27 cellular contexts compared by ENCODE assay signal in genomic region chr9:127633216-127633615, GRCh38. TPM values are rescaled to one million over a fixed set of nuclear protein-coding genes. Genes with fewer than 3 reads are reported as not detected.
DNase-seq lines count a peak whose midpoint lies in the region; ATAC-seq and TF ChIP-seq lines count a peak whose summit lies in the region.
"Had no signal": no experiment of that assay in that cellular context is flagged by ENCODE, and none has a peak within 500 bp of the region (broad histone marks: within the 10 kb centered on the region; RNA-seq: fewer than 3 reads in every experiment).

No MANE protein-coding gene starts in this region.

- no peaks in the 10 kb centered on the region for H3K9me3 ChIP-seq in right atrium auricular region
- no peaks in the 10 kb centered on the region for H3K9me3 ChIP-seq in parathyroid adenoma (ENCODE audit: control insufficient read depth, low read length)
- H3K9me3 ChIP-seq in uterus = no peaks in the 10 kb centered on the region
- H3K9me3 ChIP-seq: A549, SJCRH30, vagina had no signal

- intact Hi-C loops in left cardiac atrium (cut with DNase I) (no loop called here), uterus (cut with DNase I; ENCODE audit: low total_unique reads) (no loop called here)

- DNase-seq in right atrium auricular region (ENCODE audit: low spot score) = no peak
- DNase-seq in left cardiac atrium = no peak
- no peak for DNase-seq in glutamatergic neuron
- no peak for DNase-seq in uterus
- no peak for DNase-seq in NCI-H748 (lab: John Stamatoyannopoulos, UW; ENCODE audit: unreplicated experiment)
- no peak for DNase-seq in activated effector memory CD4-positive, alpha-beta T cell treated with Interleukin-2 at 50 U/mL for 16 hours
- DNase-seq: activated CD4-positive, alpha-beta T cell treated with anti-CD3 and anti-CD28 coated beads for 36 hours; activated naive CD4-positive, alpha-beta T cell treated with anti-CD3 and anti-CD28 coated beads, Interleukin-2, amount 50 U/mL, for 16 hours; anterior cingulate cortex; caudate nucleus; CD4-positive, alpha-beta T cell; cortex of kidney; DND-41; effector memory CD4-positive, alpha-beta T cell; GF-D8; GM23248; HFFc6; naive thymus-derived CD4-positive, alpha-beta T cell; stimulated activated naive CD4-positive, alpha-beta T cell; SW 1271 had no signal

- no peaks in the 10 kb centered on the region for H3K36me3 ChIP-seq in right atrium auricular region
- H3K36me3 ChIP-seq in parathyroid adenoma (ENCODE audit: control insufficient read depth, insufficient read depth, low read length) = no peaks in the 10 kb centered on the region
- no peaks in the 10 kb centered on the region for H3K36me3 ChIP-seq in uterus
- H3K36me3 ChIP-seq: SJCRH30, vagina had no signal

- no peak overlapping the region for H3K4me2 ChIP-seq in parathyroid adenoma (ENCODE audit: low read length)
- H3K4me2 ChIP-seq: A549, hepatocyte had no signal

- H3K4me3 Mint-ChIP-seq in glutamatergic neuron (ENCODE audit: unreplicated experiment) = peak overlapping the region; percentile 40
- H3K4me3 Mint-ChIP-seq: activated CD4-positive, alpha-beta T cell treated with anti-CD3 and anti-CD28 coated beads for 36 hours; activated T-helper 17 cell treated with anti-CD3 and anti-CD28 coated beads, Interleukin-2, amount 50 U/mL, for 72 hours; CD4-positive, alpha-beta T cell; HFFc6; naive thymus-derived CD4-positive, alpha-beta T cell had no signal

- H2AFZ ChIP-seq in parathyroid adenoma = no peak overlapping the region
- H2AFZ ChIP-seq: GM23248, hepatocyte had no signal

- H3K27me3 Mint-ChIP-seq in glutamatergic neuron (ENCODE audit: unreplicated experiment) = peaks cover 5% of the 10 kb centered on the region
- H3K27me3 Mint-ChIP-seq: activated CD4-positive, alpha-beta T cell treated with anti-CD3 and anti-CD28 coated beads for 36 hours; activated T-helper 17 cell treated with anti-CD3 and anti-CD28 coated beads, Interleukin-2, amount 50 U/mL, for 72 hours; naive thymus-derived CD4-positive, alpha-beta T cell had no signal

- H3K27me3 ChIP-seq in right atrium auricular region (no peaks in the 10 kb centered on the region), parathyroid adenoma (ENCODE audit: control insufficient read depth, insufficient read depth, low read length) (no peaks in the 10 kb centered on the region), uterus (no peaks in the 10 kb centered on the region)
- H3K27me3 ChIP-seq: hepatocyte, vagina had no signal

- H3K9me3 Mint-ChIP-seq in glutamatergic neuron (ENCODE audit: unreplicated experiment) = peaks cover 11% of the 10 kb centered on the region
- H3K9me3 Mint-ChIP-seq: activated T-helper 17 cell treated with anti-CD3 and anti-CD28 coated beads, Interleukin-2, amount 50 U/mL, for 72 hours; CD4-positive, alpha-beta T cell; HFFc6; naive thymus-derived CD4-positive, alpha-beta T cell had no signal

- peaks cover 45% of the 10 kb centered on the region for H3K4me1 Mint-ChIP-seq in glutamatergic neuron (ENCODE audit: low read depth, unreplicated experiment)

- H3K36me3 Mint-ChIP-seq in glutamatergic neuron (ENCODE audit: unreplicated experiment) = no peaks in the 10 kb centered on the region
- H3K36me3 Mint-ChIP-seq: naive thymus-derived CD4-positive, alpha-beta T cell had no signal

- no peak for TF ChIP-seq POLR2A in uterus (IDR thresholded peaks at IDR 0.05)

- TF ChIP-seq CTCF in right atrium auricular region (IDR thresholded peaks at IDR 0.05) = no peak
- TF ChIP-seq CTCF in glutamatergic neuron (IDR thresholded peaks at IDR 0.05; ENCODE audit: partially characterized antibody, unreplicated experiment) = no peak
- TF ChIP-seq CTCF in parathyroid adenoma (IDR thresholded peaks at IDR 0.05) = no peak
- TF ChIP-seq CTCF in uterus (IDR thresholded peaks at IDR 0.05) = no peak

- H3K27ac Mint-ChIP-seq in glutamatergic neuron (ENCODE audit: unreplicated experiment) = peak overlapping the region; percentile 46
- H3K27ac Mint-ChIP-seq: activated CD4-positive, alpha-beta T cell treated with anti-CD3 and anti-CD28 coated beads for 36 hours; activated T-helper 17 cell treated with anti-CD3 and anti-CD28 coated beads, Interleukin-2, amount 50 U/mL, for 72 hours; CD4-positive, alpha-beta T cell; HFFc6 had no signal

- H3K9ac ChIP-seq in parathyroid adenoma = no peak overlapping the region
- H3K9ac ChIP-seq: GM23248 had no signal

- H3K4me3 ChIP-seq in right atrium auricular region (no peak overlapping the region), parathyroid adenoma (ENCODE audit: low read depth, low read length) (no peak overlapping the region), uterus (no peak overlapping the region)
- H3K4me3 ChIP-seq: A549, GM23248, hepatocyte, SJCRH30, vagina had no signal

- H3K4me1 ChIP-seq in right atrium auricular region (peaks cover 0 to 37% of the 10 kb centered on the region in 2 donors), parathyroid adenoma (no peaks in the 10 kb centered on the region), uterus (peaks cover 0 to 5% of the 10 kb centered on the region in 2 donors)
- H3K4me1 ChIP-seq: SJCRH30 had no signal

- ATAC-seq in left cardiac atrium = no peak
- ATAC-seq in HG02840 (IDR thresholded peaks at IDR 0.05; ENCODE audit: low FRiP score, unreplicated experiment) = no peak
- ATAC-seq: A549; activated CD4-positive, alpha-beta T cell treated with anti-CD3 and anti-CD28 coated beads for 36 hours; activated T-helper 17 cell treated with anti-CD3 and anti-CD28 coated beads, Interleukin-2, amount 50 U/mL, for 72 hours; naive thymus-derived CD4-positive, alpha-beta T cell had no signal

- no peaks in the 10 kb centered on the region for H3K79me2 ChIP-seq in parathyroid adenoma
- H3K79me2 ChIP-seq: hepatocyte had no signal

- H3K27ac ChIP-seq in right atrium auricular region (peak overlapping the region; percentile 15 to 17), parathyroid adenoma (peak overlapping the region; percentile 56), uterus (peak overlapping the region; percentile 33 to 66)
- H3K27ac ChIP-seq: A549, GM23248, hepatocyte, SJCRH30, vagina had no signal

RNA-seq across cellular contexts. Expression of gene STXBP1, which starts 21.1 kb away (rescaled TPM):
- total RNA-seq in right atrium auricular region = 10 to 100 TPM; 44.9 to 72.8 TPM
- total RNA-seq in left cardiac atrium = 10 to 100 TPM; 40.4 to 41.5 TPM
- 402 TPM for total RNA-seq in glutamatergic neuron (ENCODE audit: unreplicated experiment)
- total RNA-seq in uterus = 100 to 1,000 TPM in 2 of 4 donors, 10 to 100 TPM in 2; 46.6 to 147 (median 99.5) TPM
